ENCODE assay signal across 9 cellular contexts in the genomic region with DNA sequence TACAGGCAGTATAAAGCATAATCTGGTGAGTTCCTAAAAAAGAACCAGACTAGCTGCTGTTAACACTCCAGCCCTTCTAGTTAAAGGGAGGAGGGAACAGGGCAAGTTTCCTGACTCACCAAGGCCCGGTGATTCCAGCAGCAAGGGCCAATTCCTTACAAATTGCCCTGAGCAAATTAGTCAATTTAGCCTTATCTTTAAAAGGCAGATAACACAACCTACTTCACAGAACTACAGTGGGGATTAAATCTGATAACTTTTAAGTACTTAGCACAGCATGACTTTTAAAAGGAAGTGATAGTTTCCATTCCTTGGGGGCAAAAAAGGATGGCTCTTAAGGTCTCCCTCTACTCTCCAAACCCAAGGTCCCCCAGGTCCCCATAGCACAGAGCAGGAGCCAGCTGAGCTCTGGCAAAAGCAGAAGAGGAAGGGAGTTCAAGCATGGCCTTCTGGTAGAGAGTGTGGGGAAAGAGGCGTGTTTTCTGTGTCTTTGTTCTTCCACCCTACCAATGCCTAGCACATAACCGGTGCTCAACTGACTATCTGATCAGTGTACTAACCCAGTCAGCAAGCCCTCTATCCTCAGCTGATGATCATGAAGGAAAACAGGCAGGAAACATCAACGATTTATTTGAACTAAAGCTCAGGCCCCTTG. TPM values are rescaled to one million over a fixed set of nuclear protein-coding genes. Genes with fewer than 3 reads are reported as not detected.
DNase-seq lines count a peak whose midpoint lies in the region; ATAC-seq and TF ChIP-seq lines count a peak whose summit lies in the region.
"Had no signal": no experiment of that assay in that cellular context is flagged by ENCODE, and none has a peak within 500 bp of the region (broad histone marks: within the 10 kb centered on the region; RNA-seq: fewer than 3 reads in every experiment).

No MANE protein-coding gene starts in this region.

- no peak for ATAC-seq in activated T-cell treated with anti-CD3 and anti-CD28 coated beads, Interleukin-2, amount 50 U/mL, for 72 hours (replicated peaks in 1 of 2)
- ATAC-seq in stimulated activated naive B cell treated with anti-CD40 and anti-IgM and Interleukin-4, amounts not matched to agents 10 μg/mL and 1 μg/mL and 100 μg/mL, for 72 hours (replicated peaks), result peak; percentile 31 to 35
- no peak for ATAC-seq in HG03045 (IDR thresholded peaks at IDR 0.05; ENCODE audit: unreplicated experiment)
- ATAC-seq in GM19035 (IDR thresholded peaks at IDR 0.05; ENCODE audit: unreplicated experiment), result no peak

- TF ChIP-seq CTCF in astrocyte of the spinal cord (IDR thresholded peaks at IDR 0.05; ENCODE audit: low read depth, low read length), result no peak

- in situ Hi-C loops in KBM-7 (cut with MboI; ENCODE audit: low pct_unique_long_range_greater_than_20kb, low sequenced_read_pairs) (no loop called here), astrocyte of the spinal cord (cut with HindIII; ENCODE audit: low sequenced_read_pairs) (no loop called here)

- no peak for DNase-seq in activated T-cell treated with anti-CD3 and anti-CD28 coated beads, Interleukin-2, amount 50 U/mL, for 72 hours
- DNase-seq in activated T-cell treated with anti-CD3 and anti-CD28 coated beads for 4 hours (no peak), KBM-7 (peak; percentile 82), astrocyte of the spinal cord (ENCODE audit: low read depth, low spot score) (peak; percentile 9), OCI-M2 (lab: John Stamatoyannopoulos, UW; ENCODE audit: unreplicated experiment) (no peak)
- DNase-seq in stimulated activated naive B cell treated with anti-CD40 and anti-IgM and Interleukin-4, amounts not matched to agents 10 μg/mL and 1 μg/mL and 100 μg/mL, for 72 hours, result peak; percentile 44
- DNase-seq: NCI-H446 treated with DMSO at 0.1 percent for 48 hours had no signal

- H3K9me3 Mint-ChIP-seq in activated T-cell treated with anti-CD3 and anti-CD28 coated beads, Interleukin-2, amount 50 U/mL, for 72 hours, result peaks cover 0 to under 1% of the 10 kb centered on the region in 2 donors
- H3K9me3 Mint-ChIP-seq in stimulated activated naive B cell treated with anti-CD40 and anti-IgM and Interleukin-4, amounts not matched to agents 10 μg/mL and 1 μg/mL and 100 μg/mL, for 72 hours, result peaks cover 0 to under 1% of the 10 kb centered on the region in 2 donors

- peaks cover 0 to 13% of the 10 kb centered on the region in 2 donors for H3K36me3 Mint-ChIP-seq in activated T-cell treated with anti-CD3 and anti-CD28 coated beads, Interleukin-2, amount 50 U/mL, for 72 hours (ENCODE audit: insufficient read depth in 2 of 2)
- peaks cover 7 to 13% of the 10 kb centered on the region in 2 donors for H3K36me3 Mint-ChIP-seq in stimulated activated naive B cell treated with anti-CD40 and anti-IgM and Interleukin-4, amounts not matched to agents 10 μg/mL and 1 μg/mL and 100 μg/mL, for 72 hours

- H3K27me3 Mint-ChIP-seq in activated T-cell treated with anti-CD3 and anti-CD28 coated beads, Interleukin-2, amount 50 U/mL, for 72 hours (ENCODE audit: low read depth), result no peaks in the 10 kb centered on the region
- no peaks in the 10 kb centered on the region for H3K27me3 Mint-ChIP-seq in stimulated activated naive B cell treated with anti-CD40 and anti-IgM and Interleukin-4, amounts not matched to agents 10 μg/mL and 1 μg/mL and 100 μg/mL, for 72 hours

- no peak overlapping the region for H3K27ac Mint-ChIP-seq in activated T-cell treated with anti-CD3 and anti-CD28 coated beads, Interleukin-2, amount 50 U/mL, for 72 hours
- H3K27ac Mint-ChIP-seq in stimulated activated naive B cell treated with anti-CD40 and anti-IgM and Interleukin-4, amounts not matched to agents 10 μg/mL and 1 μg/mL and 100 μg/mL, for 72 hours, result peak overlapping the region; percentile 74

- H3K4me1 Mint-ChIP-seq in activated T-cell treated with anti-CD3 and anti-CD28 coated beads, Interleukin-2, amount 50 U/mL, for 72 hours (ENCODE audit: low read depth), result peaks cover 80% of the 10 kb centered on the region
- peaks cover 46 to 84% of the 10 kb centered on the region in 2 donors for H3K4me1 Mint-ChIP-seq in stimulated activated naive B cell treated with anti-CD40 and anti-IgM and Interleukin-4, amounts not matched to agents 10 μg/mL and 1 μg/mL and 100 μg/mL, for 72 hours

- peak overlapping the region; percentile 55 to 61 for H3K4me3 Mint-ChIP-seq in activated T-cell treated with anti-CD3 and anti-CD28 coated beads, Interleukin-2, amount 50 U/mL, for 72 hours
- peak overlapping the region; percentile 58 to 69 for H3K4me3 Mint-ChIP-seq in stimulated activated naive B cell treated with anti-CD40 and anti-IgM and Interleukin-4, amounts not matched to agents 10 μg/mL and 1 μg/mL and 100 μg/mL, for 72 hours

- no peak overlapping the region for H3K4me3 ChIP-seq in astrocyte of the spinal cord (ENCODE audit: low read depth, low read length)

RNA-seq across cellular contexts. Expression of gene CDCA7L, which starts 4.0 kb away (rescaled TPM):
- 10 to 100 TPM; 35.1 to 49.1 TPM for total RNA-seq in activated T-cell treated with anti-CD3 and anti-CD28 coated beads, Interleukin-2, amount 50 U/mL, for 72 hours

Comparison
In these comparisons a context has a peak if more than half of its experiments do, and no peak if none do; other contexts are left out.
1. ATAC-seq: peak in stimulated activated naive B cell treated with anti-CD40 and anti-IgM and Interleukin-4, amounts not matched to agents 10 μg/mL and 1 μg/mL and 100 μg/mL, for 72 hours (2 of 2); none in activated T-cell treated with anti-CD3 and anti-CD28 coated beads, Interleukin-2, amount 50 U/mL, for 72 hours (0 of 2), HG03045 (single experiment) and GM19035 (single experiment).
2. DNase-seq: peak in KBM-7 (single experiment), astrocyte of the spinal cord (single experiment) and stimulated activated naive B cell treated with anti-CD40 and anti-IgM and Interleukin-4, amounts not matched to agents 10 μg/mL and 1 μg/mL and 100 μg/mL, for 72 hours (single experiment); none in activated T-cell treated with anti-CD3 and anti-CD28 coated beads, Interleukin-2, amount 50 U/mL, for 72 hours (0 of 2), activated T-cell treated with anti-CD3 and anti-CD28 coated beads for 4 hours (single experiment) and OCI-M2 (single experiment).